8 cellular contexts compared by ENCODE assay signal in genomic region chr2:101036562-101036961, GRCh38. TPM values are rescaled to one million over a fixed set of nuclear protein-coding genes. Genes with fewer than 3 reads are reported as not detected.
DNase-seq lines count a peak whose midpoint lies in the region; ATAC-seq and TF ChIP-seq lines count a peak whose summit lies in the region.

No MANE protein-coding gene starts in this region.

- H3K9me3 ChIP-seq in RWPE2 (ENCODE audit: severe bottlenecking) = no peaks in the 10 kb centered on the region
- no peaks in the 10 kb centered on the region for H3K9me3 ChIP-seq in gastroesophageal sphincter

- TF ChIP-seq EP300 in gastroesophageal sphincter (IDR thresholded peaks at IDR 0.05) = no peak

- DNase-seq in GM13977 (ENCODE audit: low spot score) = peak; percentile 51
- no peak for DNase-seq in RWPE2 (ENCODE audit: low spot score)
- no peak for DNase-seq in activated CD4-positive, alpha-beta T cell treated with anti-CD3 and anti-CD28 coated beads for 4 hours
- DNase-seq in stimulated activated effector memory CD8-positive, alpha-beta T cell treated with anti-CD3 and anti-CD28 coated beads, Interleukin-12 subunit alpha, Interleukin-12 subunit beta, amount 100 ng/mL, for 72 hours (ENCODE audit: low spot score in 2 of 2) = no peak

- H3K9me3 Mint-ChIP-seq in stimulated activated effector memory CD8-positive, alpha-beta T cell treated with anti-CD3 and anti-CD28 coated beads, Interleukin-12 subunit alpha, Interleukin-12 subunit beta, amount 100 ng/mL, for 72 hours = no peaks in the 10 kb centered on the region

- no peak for TF ChIP-seq POLR2A in gastroesophageal sphincter (IDR thresholded peaks at IDR 0.05)

- H3K4me3 Mint-ChIP-seq in stimulated activated effector memory CD8-positive, alpha-beta T cell treated with anti-CD3 and anti-CD28 coated beads, Interleukin-12 subunit alpha, Interleukin-12 subunit beta, amount 100 ng/mL, for 72 hours = no peak overlapping the region

- in situ Hi-C loops in GM13977 (cut with MboI; ENCODE audit: low pct_unique_long_range_greater_than_20kb, low sequenced_read_pairs, unreplicated experiment) = loop anchor here (25.0 kb wide), 1 partner anchor 126 kb away; the partner anchor contains the start of gene TBC1D8

- 75 to 79% methylated on average over 2 of the region's 2 CpGs for WGBS in gastroesophageal sphincter (ENCODE audit: low coverage in 1 of 2), 2 donors

- H3K4me1 Mint-ChIP-seq in stimulated activated effector memory CD8-positive, alpha-beta T cell treated with anti-CD3 and anti-CD28 coated beads, Interleukin-12 subunit alpha, Interleukin-12 subunit beta, amount 100 ng/mL, for 72 hours = no peaks in the 10 kb centered on the region

- no peak overlapping the region for H3K27ac ChIP-seq in 22Rv1
- no peak overlapping the region for H3K27ac ChIP-seq in RWPE2 (ENCODE audit: poor library complexity, severe bottlenecking)
- no peak overlapping the region for H3K27ac ChIP-seq in gastroesophageal sphincter

- ATAC-seq in RWPE2 (ENCODE audit: low read depth) (no peak), gastroesophageal sphincter (no peak), GM18870 (IDR thresholded peaks at IDR 0.05; ENCODE audit: unreplicated experiment) (no peak), HG03045 (IDR thresholded peaks at IDR 0.05; ENCODE audit: unreplicated experiment) (no peak)
- ATAC-seq in stimulated activated effector memory CD8-positive, alpha-beta T cell treated with anti-CD3 and anti-CD28 coated beads, Interleukin-12 subunit alpha, Interleukin-12 subunit beta, amount 100 ng/mL, for 72 hours = no peak

- peaks cover 82% of the 10 kb centered on the region for H3K36me3 ChIP-seq in RWPE2 (ENCODE audit: low read depth)
- peaks cover 0 to 93% of the 10 kb centered on the region in 2 donors for H3K36me3 ChIP-seq in gastroesophageal sphincter

- H3K4me1 ChIP-seq in RWPE2 (ENCODE audit: insufficient read depth, poor library complexity, severe bottlenecking) = no peaks in the 10 kb centered on the region
- H3K4me1 ChIP-seq in gastroesophageal sphincter = no peaks in the 10 kb centered on the region

- no peak overlapping the region for H3K27ac Mint-ChIP-seq in stimulated activated effector memory CD8-positive, alpha-beta T cell treated with anti-CD3 and anti-CD28 coated beads, Interleukin-12 subunit alpha, Interleukin-12 subunit beta, amount 100 ng/mL, for 72 hours

- peak; percentile 75 for TF ChIP-seq CTCF in 22Rv1 (IDR thresholded peaks at IDR 0.05)
- TF ChIP-seq CTCF in GM13977 (IDR thresholded peaks at IDR 0.05; ENCODE audit: extremely low read depth, insufficient read depth, missing control alignments) = peak; percentile 55
- TF ChIP-seq CTCF in RWPE2 (IDR thresholded peaks at IDR 0.05; ENCODE audit: poor library complexity, severe bottlenecking) = peak; percentile 69
- TF ChIP-seq CTCF in gastroesophageal sphincter (IDR thresholded peaks at IDR 0.05) = peak in 3 of 4 experiments; percentile 46 to 59 (median 53)

- H3K36me3 Mint-ChIP-seq in stimulated activated effector memory CD8-positive, alpha-beta T cell treated with anti-CD3 and anti-CD28 coated beads, Interleukin-12 subunit alpha, Interleukin-12 subunit beta, amount 100 ng/mL, for 72 hours = no peaks in the 10 kb centered on the region

- no peak overlapping the region for H3K4me3 ChIP-seq in RWPE2 (ENCODE audit: severe bottlenecking)
- H3K4me3 ChIP-seq in gastroesophageal sphincter = no peak overlapping the region

- H3K27me3 ChIP-seq in RWPE2 (ENCODE audit: insufficient read depth, poor library complexity, severe bottlenecking) = no peaks in the 10 kb centered on the region
- H3K27me3 ChIP-seq in gastroesophageal sphincter = no peaks in the 10 kb centered on the region

RNA-seq across cellular contexts. Expression of gene RPL31, which starts 34.5 kb away (rescaled TPM):
- 1,000 to 10,000 TPM in 3 of 4 donors, 100 to 1,000 TPM in 1; 715 to 2,331 (median 1,488) TPM for total RNA-seq in gastroesophageal sphincter
